ENCODE assay signal across 1 cellular context in genomic region chr1:27099154-27099903, GRCh38.
TF ChIP-seq lines count a peak whose summit lies in the region.

No MANE protein-coding gene starts in this region.

TF ChIP-seq in HepG2, 621 proteins besides CTCF, POLR2A, EP300 and RAD21 (continued from another document and continues in another):
- TF ChIP-seq HOMEZ (CRISPR knock-in tag; IDR thresholded peaks at IDR 0.05; ENCODE audit: low read depth) (no peak), ARNT2 (CRISPR knock-in tag; IDR thresholded peaks at IDR 0.05; ENCODE audit: low read depth) (no peak), ZNF614 (CRISPR knock-in tag; IDR thresholded peaks at IDR 0.05; ENCODE audit: borderline replicate concordance) (no peak), ZNF343 (CRISPR knock-in tag; IDR thresholded peaks at IDR 0.05) (no peak), ZNF746 (CRISPR knock-in tag; IDR thresholded peaks at IDR 0.05) (peak; percentile 22; the same call in 1 of the 2 replicates), ZNF235 (CRISPR knock-in tag; IDR thresholded peaks at IDR 0.05; ENCODE audit: borderline replicate concordance) (no peak), MXD3 (CRISPR knock-in tag; IDR thresholded peaks at IDR 0.05) (no peak), ZNF83 (CRISPR knock-in tag; IDR thresholded peaks at IDR 0.05; ENCODE audit: borderline replicate concordance) (no peak), ETV6 (CRISPR knock-in tag; conservative IDR thresholded peaks at IDR 0.05) (no peak), NPAS2 (CRISPR knock-in tag; IDR thresholded peaks at IDR 0.05; ENCODE audit: borderline replicate concordance) (no peak), TFDP1 (CRISPR knock-in tag; IDR thresholded peaks at IDR 0.05; ENCODE audit: borderline replicate concordance) (no peak), TCF7L2 (IDR thresholded peaks at IDR 0.05; ENCODE audit: low read depth, low read length) (no peak), ZNF574 (CRISPR knock-in tag; IDR thresholded peaks at IDR 0.05) (peak; percentile 12; the same call in 1 of the 2 replicates), FOSL2 (CRISPR knock-in tag; IDR thresholded peaks at IDR 0.05) (peak; percentile 75), MEIS1 (CRISPR knock-in tag; IDR thresholded peaks at IDR 0.05; ENCODE audit: borderline replicate concordance) (no peak), ZSCAN31 (CRISPR knock-in tag; IDR thresholded peaks at IDR 0.05; ENCODE audit: low read depth) (no peak), ASH2L (IDR thresholded peaks at IDR 0.05; ENCODE audit: insufficient read length, low read depth, low read length) (peak; percentile 62), KDM5B (CRISPR knock-in tag; IDR thresholded peaks at IDR 0.05; ENCODE audit: borderline replicate concordance) (no peak), TCF12 (IDR thresholded peaks at IDR 0.05) (no peak), TCF12 (CRISPR knock-in tag; IDR thresholded peaks at IDR 0.05) (no peak), ZFP82 (CRISPR knock-in tag; IDR thresholded peaks at IDR 0.05; ENCODE audit: borderline replicate concordance) (no peak), ZNF503 (CRISPR knock-in tag; IDR thresholded peaks at IDR 0.05) (no peak), ARNTL (CRISPR knock-in tag; IDR thresholded peaks at IDR 0.05) (no peak), ZNF263 (CRISPR knock-in tag; IDR thresholded peaks at IDR 0.05) (peak; percentile 89), MBNL3 (CRISPR knock-in tag; conservative IDR thresholded peaks at IDR 0.05) (no peak), U2AF1 (optimal IDR thresholded peaks at IDR 0.05; ENCODE audit: low read depth, low read length) (no peak), ATF2 (CRISPR knock-in tag; IDR thresholded peaks at IDR 0.05) (no peak), GLI4 (CRISPR knock-in tag; IDR thresholded peaks at IDR 0.05; ENCODE audit: borderline replicate concordance) (no peak), SMARCE1 (IDR thresholded peaks at IDR 0.05; ENCODE audit: borderline replicate concordance) (no peak)
- TF ChIP-seq, protein P1, sequence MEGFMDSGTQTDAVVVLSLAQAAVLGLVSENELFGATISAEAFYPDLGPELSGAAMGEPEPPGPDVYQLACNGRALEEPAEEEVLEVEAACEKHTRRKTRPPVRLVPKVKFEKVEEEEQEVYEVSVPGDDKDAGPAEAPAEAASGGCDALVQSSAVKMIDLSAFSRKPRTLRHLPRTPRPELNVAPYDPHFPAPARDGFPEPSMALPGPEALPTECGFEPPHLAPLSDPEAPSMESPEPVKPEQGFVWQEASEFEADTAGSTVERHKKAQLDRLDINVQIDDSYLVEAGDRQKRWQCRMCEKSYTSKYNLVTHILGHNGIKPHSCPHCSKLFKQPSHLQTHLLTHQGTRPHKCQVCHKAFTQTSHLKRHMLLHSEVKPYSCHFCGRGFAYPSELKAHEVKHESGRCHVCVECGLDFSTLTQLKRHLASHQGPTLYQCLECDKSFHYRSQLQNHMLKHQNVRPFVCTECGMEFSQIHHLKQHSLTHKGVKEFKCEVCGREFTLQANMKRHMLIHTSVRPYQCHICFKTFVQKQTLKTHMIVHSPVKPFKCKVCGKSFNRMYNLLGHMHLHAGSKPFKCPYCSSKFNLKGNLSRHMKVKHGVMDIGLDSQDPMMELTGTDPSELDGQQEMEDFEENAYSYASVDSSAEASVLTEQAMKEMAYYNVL (CRISPR knock-in tag; IDR thresholded peaks at IDR 0.05; ENCODE audit: borderline replicate concordance) = no peak
- TF ChIP-seq, protein P2, sequence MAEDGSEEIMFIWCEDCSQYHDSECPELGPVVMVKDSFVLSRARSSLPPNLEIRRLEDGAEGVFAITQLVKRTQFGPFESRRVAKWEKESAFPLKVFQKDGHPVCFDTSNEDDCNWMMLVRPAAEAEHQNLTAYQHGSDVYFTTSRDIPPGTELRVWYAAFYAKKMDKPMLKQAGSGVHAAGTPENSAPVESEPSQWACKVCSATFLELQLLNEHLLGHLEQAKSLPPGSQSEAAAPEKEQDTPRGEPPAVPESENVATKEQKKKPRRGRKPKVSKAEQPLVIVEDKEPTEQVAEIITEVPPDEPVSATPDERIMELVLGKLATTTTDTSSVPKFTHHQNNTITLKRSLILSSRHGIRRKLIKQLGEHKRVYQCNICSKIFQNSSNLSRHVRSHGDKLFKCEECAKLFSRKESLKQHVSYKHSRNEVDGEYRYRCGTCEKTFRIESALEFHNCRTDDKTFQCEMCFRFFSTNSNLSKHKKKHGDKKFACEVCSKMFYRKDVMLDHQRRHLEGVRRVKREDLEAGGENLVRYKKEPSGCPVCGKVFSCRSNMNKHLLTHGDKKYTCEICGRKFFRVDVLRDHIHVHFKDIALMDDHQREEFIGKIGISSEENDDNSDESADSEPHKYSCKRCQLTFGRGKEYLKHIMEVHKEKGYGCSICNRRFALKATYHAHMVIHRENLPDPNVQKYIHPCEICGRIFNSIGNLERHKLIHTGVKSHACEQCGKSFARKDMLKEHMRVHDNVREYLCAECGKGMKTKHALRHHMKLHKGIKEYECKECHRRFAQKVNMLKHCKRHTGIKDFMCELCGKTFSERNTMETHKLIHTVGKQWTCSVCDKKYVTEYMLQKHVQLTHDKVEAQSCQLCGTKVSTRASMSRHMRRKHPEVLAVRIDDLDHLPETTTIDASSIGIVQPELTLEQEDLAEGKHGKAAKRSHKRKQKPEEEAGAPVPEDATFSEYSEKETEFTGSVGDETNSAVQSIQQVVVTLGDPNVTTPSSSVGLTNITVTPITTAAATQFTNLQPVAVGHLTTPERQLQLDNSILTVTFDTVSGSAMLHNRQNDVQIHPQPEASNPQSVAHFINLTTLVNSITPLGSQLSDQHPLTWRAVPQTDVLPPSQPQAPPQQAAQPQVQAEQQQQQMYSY (CRISPR knock-in tag; IDR thresholded peaks at IDR 0.05) = no peak
- TF ChIP-seq, protein P3, sequence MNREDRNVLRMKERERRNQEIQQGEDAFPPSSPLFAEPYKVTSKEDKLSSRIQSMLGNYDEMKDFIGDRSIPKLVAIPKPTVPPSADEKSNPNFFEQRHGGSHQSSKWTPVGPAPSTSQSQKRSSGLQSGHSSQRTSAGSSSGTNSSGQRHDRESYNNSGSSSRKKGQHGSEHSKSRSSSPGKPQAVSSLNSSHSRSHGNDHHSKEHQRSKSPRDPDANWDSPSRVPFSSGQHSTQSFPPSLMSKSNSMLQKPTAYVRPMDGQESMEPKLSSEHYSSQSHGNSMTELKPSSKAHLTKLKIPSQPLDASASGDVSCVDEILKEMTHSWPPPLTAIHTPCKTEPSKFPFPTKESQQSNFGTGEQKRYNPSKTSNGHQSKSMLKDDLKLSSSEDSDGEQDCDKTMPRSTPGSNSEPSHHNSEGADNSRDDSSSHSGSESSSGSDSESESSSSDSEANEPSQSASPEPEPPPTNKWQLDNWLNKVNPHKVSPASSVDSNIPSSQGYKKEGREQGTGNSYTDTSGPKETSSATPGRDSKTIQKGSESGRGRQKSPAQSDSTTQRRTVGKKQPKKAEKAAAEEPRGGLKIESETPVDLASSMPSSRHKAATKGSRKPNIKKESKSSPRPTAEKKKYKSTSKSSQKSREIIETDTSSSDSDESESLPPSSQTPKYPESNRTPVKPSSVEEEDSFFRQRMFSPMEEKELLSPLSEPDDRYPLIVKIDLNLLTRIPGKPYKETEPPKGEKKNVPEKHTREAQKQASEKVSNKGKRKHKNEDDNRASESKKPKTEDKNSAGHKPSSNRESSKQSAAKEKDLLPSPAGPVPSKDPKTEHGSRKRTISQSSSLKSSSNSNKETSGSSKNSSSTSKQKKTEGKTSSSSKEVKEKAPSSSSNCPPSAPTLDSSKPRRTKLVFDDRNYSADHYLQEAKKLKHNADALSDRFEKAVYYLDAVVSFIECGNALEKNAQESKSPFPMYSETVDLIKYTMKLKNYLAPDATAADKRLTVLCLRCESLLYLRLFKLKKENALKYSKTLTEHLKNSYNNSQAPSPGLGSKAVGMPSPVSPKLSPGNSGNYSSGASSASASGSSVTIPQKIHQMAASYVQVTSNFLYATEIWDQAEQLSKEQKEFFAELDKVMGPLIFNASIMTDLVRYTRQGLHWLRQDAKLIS (CRISPR knock-in tag; IDR thresholded peaks at IDR 0.05) = no peak
- TF ChIP-seq, protein P4, sequence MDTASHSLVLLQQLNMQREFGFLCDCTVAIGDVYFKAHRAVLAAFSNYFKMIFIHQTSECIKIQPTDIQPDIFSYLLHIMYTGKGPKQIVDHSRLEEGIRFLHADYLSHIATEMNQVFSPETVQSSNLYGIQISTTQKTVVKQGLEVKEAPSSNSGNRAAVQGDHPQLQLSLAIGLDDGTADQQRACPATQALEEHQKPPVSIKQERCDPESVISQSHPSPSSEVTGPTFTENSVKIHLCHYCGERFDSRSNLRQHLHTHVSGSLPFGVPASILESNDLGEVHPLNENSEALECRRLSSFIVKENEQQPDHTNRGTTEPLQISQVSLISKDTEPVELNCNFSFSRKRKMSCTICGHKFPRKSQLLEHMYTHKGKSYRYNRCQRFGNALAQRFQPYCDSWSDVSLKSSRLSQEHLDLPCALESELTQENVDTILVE (CRISPR knock-in tag; IDR thresholded peaks at IDR 0.05) = no peak
- TF ChIP-seq, protein P5, sequence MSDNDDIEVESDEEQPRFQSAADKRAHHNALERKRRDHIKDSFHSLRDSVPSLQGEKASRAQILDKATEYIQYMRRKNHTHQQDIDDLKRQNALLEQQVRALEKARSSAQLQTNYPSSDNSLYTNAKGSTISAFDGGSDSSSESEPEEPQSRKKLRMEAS (IDR thresholded peaks at IDR 0.05) = peak; percentile 32; the same call in 1 of the 2 replicates
